1 cellular context compared by ENCODE assay signal in genomic region chr17:82106697-82107305, GRCh38.
TF ChIP-seq lines count a peak whose summit lies in the region.

No MANE protein-coding gene starts in this region.

TF ChIP-seq in WTC11, 78 proteins besides CTCF, POLR2A, EP300 and RAD21 (continued from another document):
- TF ChIP-seq ARID4B (CRISPR knock-in tag; IDR thresholded peaks at IDR 0.05; ENCODE audit: borderline replicate concordance) = no peak
